ENCODE assay signal across 1 cellular context in genomic region chr20:38472513-38473352, GRCh38.
TF ChIP-seq lines count a peak whose summit lies in the region.

RALGAPB (plus strand) TSS chr20:38472843; CDS start chr20:38488433, 15,590 bp downstream.

TF ChIP-seq in HepG2, 621 proteins besides CTCF, POLR2A, EP300 and RAD21 (continued from another document and continues in another):
- TF ChIP-seq, protein P1, sequence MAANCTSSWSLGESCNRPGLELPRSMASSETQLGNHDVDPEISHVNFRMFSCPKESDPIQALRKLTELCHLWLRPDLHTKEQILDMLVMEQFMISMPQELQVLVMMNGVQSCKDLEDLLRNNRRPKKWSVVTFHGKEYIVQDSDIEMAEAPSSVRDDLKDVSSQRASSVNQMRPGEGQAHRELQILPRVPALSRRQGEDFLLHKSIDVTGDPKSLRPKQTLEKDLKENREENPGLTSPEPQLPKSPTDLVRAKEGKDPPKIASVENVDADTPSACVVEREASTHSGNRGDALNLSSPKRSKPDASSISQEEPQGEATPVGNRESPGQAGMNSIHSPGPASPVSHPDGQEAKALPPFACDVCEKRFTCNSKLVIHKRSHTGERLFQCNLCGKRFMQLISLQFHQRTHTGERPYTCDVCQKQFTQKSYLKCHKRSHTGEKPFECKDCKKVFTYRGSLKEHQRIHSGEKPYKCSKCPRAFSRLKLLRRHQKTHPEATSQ (CRISPR knock-in tag; IDR thresholded peaks at IDR 0.05; ENCODE audit: borderline replicate concordance) = no peak
- TF ChIP-seq SRY (CRISPR knock-in tag; IDR thresholded peaks at IDR 0.05) = peak; percentile 89; the same call in 1 of the 2 replicates
- no peak for TF ChIP-seq PLSCR1 (CRISPR knock-in tag; IDR thresholded peaks at IDR 0.05; ENCODE audit: borderline replicate concordance)
- TF ChIP-seq ZNF512B (CRISPR knock-in tag; IDR thresholded peaks at IDR 0.05; ENCODE audit: borderline replicate concordance) = no peak
- TF ChIP-seq, protein P2, sequence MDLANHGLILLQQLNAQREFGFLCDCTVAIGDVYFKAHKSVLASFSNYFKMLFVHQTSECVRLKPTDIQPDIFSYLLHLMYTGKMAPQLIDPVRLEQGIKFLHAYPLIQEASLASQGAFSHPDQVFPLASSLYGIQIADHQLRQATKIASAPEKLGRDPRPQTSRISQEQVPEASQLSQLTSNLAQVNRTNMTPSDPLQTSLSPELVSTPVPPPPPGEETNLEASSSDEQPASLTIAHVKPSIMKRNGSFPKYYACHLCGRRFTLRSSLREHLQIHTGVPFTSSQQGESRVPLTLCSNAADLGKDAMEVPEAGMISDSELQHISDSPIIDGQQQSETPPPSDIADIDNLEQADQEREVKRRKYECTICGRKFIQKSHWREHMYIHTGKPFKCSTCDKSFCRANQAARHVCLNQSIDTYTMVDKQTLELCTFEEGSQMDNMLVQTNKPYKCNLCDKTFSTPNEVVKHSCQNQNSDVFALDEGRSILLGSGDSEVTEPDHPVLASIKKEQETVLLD (CRISPR knock-in tag; IDR thresholded peaks at IDR 0.05; ENCODE audit: low read depth) = no peak; the same call in 1 of the 2 replicates
- TF ChIP-seq ZNF432 (CRISPR knock-in tag; IDR thresholded peaks at IDR 0.05; ENCODE audit: borderline replicate concordance) = no peak
- TF ChIP-seq DMAP1 (CRISPR knock-in tag; IDR thresholded peaks at IDR 0.05) = peak; percentile 71
- peak; percentile 78; the same call in 1 of the 2 replicates for TF ChIP-seq ZNF639 (CRISPR knock-in tag; conservative IDR thresholded peaks at IDR 0.05)
- peak; percentile 95 for TF ChIP-seq IRF2 (CRISPR knock-in tag; IDR thresholded peaks at IDR 0.05)
- no peak for TF ChIP-seq RNF219 (CRISPR knock-in tag; IDR thresholded peaks at IDR 0.05)
- 0 out of 2 replicates have a peak, but pooled peaks have one; percentile 7 for TF ChIP-seq ZNF644 (CRISPR knock-in tag; IDR thresholded peaks at IDR 0.05; ENCODE audit: low read depth)
- TF ChIP-seq MBD4 (IDR thresholded peaks at IDR 0.05; ENCODE audit: borderline replicate concordance, low read length) = no peak
- TF ChIP-seq KLF9 (CRISPR knock-in tag; IDR thresholded peaks at IDR 0.05; ENCODE audit: low read depth) = peak; percentile 75; the same call in 1 of the 2 replicates
- TF ChIP-seq, protein P3, sequence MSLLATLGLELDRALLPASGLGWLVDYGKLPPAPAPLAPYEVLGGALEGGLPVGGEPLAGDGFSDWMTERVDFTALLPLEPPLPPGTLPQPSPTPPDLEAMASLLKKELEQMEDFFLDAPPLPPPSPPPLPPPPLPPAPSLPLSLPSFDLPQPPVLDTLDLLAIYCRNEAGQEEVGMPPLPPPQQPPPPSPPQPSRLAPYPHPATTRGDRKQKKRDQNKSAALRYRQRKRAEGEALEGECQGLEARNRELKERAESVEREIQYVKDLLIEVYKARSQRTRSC (CRISPR knock-in tag; IDR thresholded peaks at IDR 0.05; ENCODE audit: low read depth) = no peak
- no peak for TF ChIP-seq ZNF878 (CRISPR knock-in tag; IDR thresholded peaks at IDR 0.05)
- no peak for TF ChIP-seq HNRNPL (IDR thresholded peaks at IDR 0.05; ENCODE audit: low read depth, low read length)
- TF ChIP-seq ZNF275 (CRISPR knock-in tag; IDR thresholded peaks at IDR 0.05; ENCODE audit: borderline replicate concordance) = no peak
- TF ChIP-seq MEIS2 (CRISPR knock-in tag; IDR thresholded peaks at IDR 0.05) = peak; percentile 90
- TF ChIP-seq ZNF256 (CRISPR knock-in tag; conservative IDR thresholded peaks at IDR 0.05) = 0 out of 2 replicates have a peak, but pooled peaks have one; percentile 78
- no peak for TF ChIP-seq ARNT (IDR thresholded peaks at IDR 0.05)
- peak; percentile 86 for TF ChIP-seq TARDBP (CRISPR knock-in tag; IDR thresholded peaks at IDR 0.05)
- no peak for TF ChIP-seq SMYD3 (CRISPR knock-in tag; IDR thresholded peaks at IDR 0.05)
- 0 out of 2 replicates have a peak, but pooled peaks have one; percentile 7 for TF ChIP-seq RARA (CRISPR knock-in tag; IDR thresholded peaks at IDR 0.05)
- TF ChIP-seq PHF5A (CRISPR knock-in tag; IDR thresholded peaks at IDR 0.05; ENCODE audit: low read depth, unreplicated experiment) = no peak
- TF ChIP-seq, protein P4, sequence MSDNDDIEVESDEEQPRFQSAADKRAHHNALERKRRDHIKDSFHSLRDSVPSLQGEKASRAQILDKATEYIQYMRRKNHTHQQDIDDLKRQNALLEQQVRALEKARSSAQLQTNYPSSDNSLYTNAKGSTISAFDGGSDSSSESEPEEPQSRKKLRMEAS (IDR thresholded peaks at IDR 0.05) = peak; percentile 75
- TF ChIP-seq ZNF788 (CRISPR knock-in tag; IDR thresholded peaks at IDR 0.05; ENCODE audit: borderline replicate concordance) = peak; percentile 94
- peak; percentile 96 for TF ChIP-seq GATAD1 (CRISPR knock-in tag; IDR thresholded peaks at IDR 0.05)
- TF ChIP-seq ARID4A (CRISPR knock-in tag; IDR thresholded peaks at IDR 0.05; ENCODE audit: borderline replicate concordance) = peak; percentile 83
- TF ChIP-seq DDIT3 (CRISPR knock-in tag; IDR thresholded peaks at IDR 0.05) = 0 out of 2 replicates have a peak, but pooled peaks have one; percentile 62
- peak; percentile 73 for TF ChIP-seq RNF2 (conservative IDR thresholded peaks at IDR 0.05; ENCODE audit: low read depth)
- TF ChIP-seq TBX3 (IDR thresholded peaks at IDR 0.05; ENCODE audit: borderline replicate concordance) = no peak
- 0 out of 2 replicates have a peak, but pooled peaks have one; percentile 41 for TF ChIP-seq ZNF549 (CRISPR knock-in tag; IDR thresholded peaks at IDR 0.05)
- peak; percentile 91; the same call in 1 of the 2 replicates for TF ChIP-seq MAF1 (CRISPR knock-in tag; IDR thresholded peaks at IDR 0.05; ENCODE audit: borderline replicate concordance)
- TF ChIP-seq ZNF383 (CRISPR knock-in tag; IDR thresholded peaks at IDR 0.05; ENCODE audit: borderline replicate concordance) = peak; percentile 64; the same call in 1 of the 2 replicates
- 0 out of 2 replicates have a peak, but pooled peaks have one; percentile 71 for TF ChIP-seq ZBTB3 (CRISPR knock-in tag; IDR thresholded peaks at IDR 0.05; ENCODE audit: borderline replicate concordance, low read depth)
- TF ChIP-seq, protein P5, sequence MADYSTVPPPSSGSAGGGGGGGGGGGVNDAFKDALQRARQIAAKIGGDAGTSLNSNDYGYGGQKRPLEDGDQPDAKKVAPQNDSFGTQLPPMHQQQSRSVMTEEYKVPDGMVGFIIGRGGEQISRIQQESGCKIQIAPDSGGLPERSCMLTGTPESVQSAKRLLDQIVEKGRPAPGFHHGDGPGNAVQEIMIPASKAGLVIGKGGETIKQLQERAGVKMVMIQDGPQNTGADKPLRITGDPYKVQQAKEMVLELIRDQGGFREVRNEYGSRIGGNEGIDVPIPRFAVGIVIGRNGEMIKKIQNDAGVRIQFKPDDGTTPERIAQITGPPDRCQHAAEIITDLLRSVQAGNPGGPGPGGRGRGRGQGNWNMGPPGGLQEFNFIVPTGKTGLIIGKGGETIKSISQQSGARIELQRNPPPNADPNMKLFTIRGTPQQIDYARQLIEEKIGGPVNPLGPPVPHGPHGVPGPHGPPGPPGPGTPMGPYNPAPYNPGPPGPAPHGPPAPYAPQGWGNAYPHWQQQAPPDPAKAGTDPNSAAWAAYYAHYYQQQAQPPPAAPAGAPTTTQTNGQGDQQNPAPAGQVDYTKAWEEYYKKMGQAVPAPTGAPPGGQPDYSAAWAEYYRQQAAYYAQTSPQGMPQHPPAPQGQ (CRISPR knock-in tag; IDR thresholded peaks at IDR 0.05; ENCODE audit: borderline replicate concordance) = no peak; the same call in 1 of the 2 replicates
- no peak for TF ChIP-seq ZMYM3 (CRISPR knock-in tag; IDR thresholded peaks at IDR 0.05)
- peak; percentile 97 for TF ChIP-seq PHF8 (CRISPR knock-in tag; IDR thresholded peaks at IDR 0.05)
